ENCODE assay signal across 15 cellular contexts in the genomic region with DNA sequence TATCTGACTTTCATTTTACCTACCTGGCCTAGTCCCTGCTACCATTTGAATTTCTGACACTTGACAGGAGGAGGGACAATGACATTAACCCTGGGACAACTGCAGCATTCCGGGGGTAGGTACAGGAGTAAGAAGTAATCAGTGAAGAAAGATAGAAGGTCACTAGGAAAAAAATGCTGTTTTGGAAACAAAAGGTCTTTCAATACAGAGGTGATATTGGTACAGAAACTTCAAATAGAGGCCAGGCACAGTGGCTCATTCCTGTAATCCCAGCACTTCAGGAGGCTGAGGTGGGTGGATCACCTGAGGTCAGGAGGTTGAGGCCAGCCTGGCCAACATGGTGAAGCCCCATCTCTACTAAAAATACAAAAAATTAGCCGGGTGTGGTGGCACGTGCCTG.
"Had no signal": no experiment of that assay in that cellular context is flagged by ENCODE, and none has a peak within 500 bp of the region (broad histone marks: within the 10 kb centered on the region; RNA-seq: fewer than 3 reads in every experiment).

No MANE protein-coding gene starts in this region.

- H3K27ac Mint-ChIP-seq: endodermal cell; naive thymus-derived CD4-positive, alpha-beta T cell; nephron progenitor cell; type B pancreatic cell had no signal

- H3K36me3 Mint-ChIP-seq: naive thymus-derived CD4-positive, alpha-beta T cell; type B pancreatic cell had no signal

- H3K9me3 Mint-ChIP-seq: endodermal cell; naive thymus-derived CD4-positive, alpha-beta T cell; nephron progenitor cell had no signal

- H3K4me1 Mint-ChIP-seq: nephron progenitor cell had no signal

- DNase-seq: effector CD4-positive, alpha-beta T cell; endodermal cell; heart left ventricle; hippocampal formation; left colon; left ventricle myocardium superior; naive thymus-derived CD4-positive, alpha-beta T cell; nephron progenitor cell; posterior cingulate gyrus; small intestine; stimulated activated CD4-positive, alpha-beta T cell treated with anti-CD3 and anti-CD28 coated beads, Interleukin-2, amount 100 ng/mL, for 48 hours; stimulated activated naive CD4-positive, alpha-beta T cell treated with Interleukin-2 at 50 U/mL for 16 hours had no signal

- H3K27ac ChIP-seq: coronary artery, heart left ventricle had no signal

- ATAC-seq: left colon; left ventricle myocardium superior; naive thymus-derived CD4-positive, alpha-beta T cell had no signal

- H3K36me3 ChIP-seq: heart left ventricle had no signal

- H3K9me3 ChIP-seq: heart left ventricle had no signal

- H3K27me3 Mint-ChIP-seq: type B pancreatic cell had no signal

- H3K4me3 ChIP-seq: coronary artery, heart left ventricle, lung had no signal

- H3K4me3 Mint-ChIP-seq: endodermal cell; naive thymus-derived CD4-positive, alpha-beta T cell; nephron progenitor cell; type B pancreatic cell had no signal

- H3K27me3 ChIP-seq: heart left ventricle had no signal
